Comparison of ENCODE assay signal across 8 cellular contexts in genomic region chrX:139930923-139931645, GRCh38. TPM values are rescaled to one million over a fixed set of nuclear protein-coding genes. Genes with fewer than 3 reads are reported as not detected.
DNase-seq lines count a peak whose midpoint lies in the region; ATAC-seq, FAIRE-seq and TF ChIP-seq lines count a peak whose summit lies in the region.

No MANE protein-coding gene starts in this region.

- intact Hi-C loops in activated CD4-positive, alpha-beta T cell treated with anti-CD3 and anti-CD28 coated beads, Interleukin-2, amount 10 ng/mL, durations not matched to agents 24 days and 14 days (cut with micrococcal nuclease): loop anchor here (5.0 kb wide), 2 partner anchors 39 to 99 kb away; no protein-coding TSS in a partner anchor

- H3K9me3 ChIP-seq in HUES6 (ENCODE audit: control insufficient read depth, insufficient read depth, low read depth, low read length): no peaks in the 10 kb centered on the region
- H3K9me3 ChIP-seq in endodermal cell (ENCODE audit: control insufficient read depth, low read length): no peaks in the 10 kb centered on the region
- no peaks in the 10 kb centered on the region for H3K9me3 ChIP-seq in muscle layer of duodenum (ENCODE audit: control insufficient read depth in 1 of 2, low read length in 2 of 2)

- H3K27me3 ChIP-seq in HUES6 (ENCODE audit: control insufficient read depth, insufficient read depth, low read length) (no peaks in the 10 kb centered on the region), endodermal cell (ENCODE audit: control insufficient read depth, insufficient read depth, low read length, poor library complexity, severe bottlenecking) (no peaks in the 10 kb centered on the region), muscle layer of duodenum (ENCODE audit: low read depth, low read length) (no peaks in the 10 kb centered on the region)

- H3K36me3 Mint-ChIP-seq in activated CD4-positive, alpha-beta T cell treated with anti-CD3 and anti-CD28 coated beads, Interleukin-2, amount 10 ng/mL, durations not matched to agents 24 days and 14 days (ENCODE audit: low read depth): peaks cover 2% of the 10 kb centered on the region
- H3K36me3 Mint-ChIP-seq in endodermal cell (ENCODE audit: low read depth): peaks cover 8% of the 10 kb centered on the region

- ATAC-seq in GM21381 (IDR thresholded peaks at IDR 0.05; ENCODE audit: unreplicated experiment): no peak

- peak; percentile 23 for DNase-seq in COLO668 (lab: John Stamatoyannopoulos, UW; ENCODE audit: unreplicated experiment)
- DNase-seq in activated CD4-positive, alpha-beta T cell treated with anti-CD3 and anti-CD28 coated beads, Interleukin-2, amount 10 ng/mL, durations not matched to agents 24 days and 14 days: peak; percentile 70
- peak; percentile 62 for DNase-seq in endodermal cell
- peak; percentile 4 for DNase-seq in urothelium cell line (ENCODE audit: low spot score)
- DNase-seq in NCI-H1436 (lab: John Stamatoyannopoulos, UW): no peak

- no peak for FAIRE-seq in urothelium cell line (lab: Jason Lieb, UNC)

- no peaks in the 10 kb centered on the region for H3K9me3 Mint-ChIP-seq in activated CD4-positive, alpha-beta T cell treated with anti-CD3 and anti-CD28 coated beads, Interleukin-2, amount 10 ng/mL, durations not matched to agents 24 days and 14 days
- H3K9me3 Mint-ChIP-seq in endodermal cell: no peaks in the 10 kb centered on the region

- no peak for TF ChIP-seq CTCF in endodermal cell (conservative IDR thresholded peaks at IDR 0.05)

- H3K27ac Mint-ChIP-seq in activated CD4-positive, alpha-beta T cell treated with anti-CD3 and anti-CD28 coated beads, Interleukin-2, amount 10 ng/mL, durations not matched to agents 24 days and 14 days: peak overlapping the region; percentile 75
- peak overlapping the region; percentile 35 for H3K27ac Mint-ChIP-seq in endodermal cell

- H3K4me3 ChIP-seq in HUES6 (ENCODE audit: low read depth, low read length) (peak overlapping the region; percentile 87), endodermal cell (ENCODE audit: low read length) (peak overlapping the region; percentile 79), muscle layer of duodenum (ENCODE audit: low read depth in 1 of 2, low read length in 2 of 2) (peak overlapping the region; percentile 70 to 71)

- peaks cover 32% of the 10 kb centered on the region for H3K4me1 ChIP-seq in HUES6 (ENCODE audit: control insufficient read depth, insufficient read depth, low read length)
- peaks cover 4% of the 10 kb centered on the region for H3K4me1 ChIP-seq in endodermal cell (ENCODE audit: control insufficient read depth, insufficient read depth, low read length)
- peaks cover 0 to 7% of the 10 kb centered on the region in 2 donors for H3K4me1 ChIP-seq in muscle layer of duodenum (ENCODE audit: control insufficient read depth in 1 of 2, insufficient read depth in 2 of 2, low read length in 2 of 2)

- peaks cover 17% of the 10 kb centered on the region for H3K4me1 Mint-ChIP-seq in activated CD4-positive, alpha-beta T cell treated with anti-CD3 and anti-CD28 coated beads, Interleukin-2, amount 10 ng/mL, durations not matched to agents 24 days and 14 days
- peaks cover 21% of the 10 kb centered on the region for H3K4me1 Mint-ChIP-seq in endodermal cell

- no peaks in the 10 kb centered on the region for H3K27me3 Mint-ChIP-seq in activated CD4-positive, alpha-beta T cell treated with anti-CD3 and anti-CD28 coated beads, Interleukin-2, amount 10 ng/mL, durations not matched to agents 24 days and 14 days
- H3K27me3 Mint-ChIP-seq in endodermal cell (ENCODE audit: insufficient read depth): no peaks in the 10 kb centered on the region

- H3K4me3 Mint-ChIP-seq in activated CD4-positive, alpha-beta T cell treated with anti-CD3 and anti-CD28 coated beads, Interleukin-2, amount 10 ng/mL, durations not matched to agents 24 days and 14 days: peak overlapping the region; percentile 78
- peak overlapping the region; percentile 84 for H3K4me3 Mint-ChIP-seq in endodermal cell

- H3K36me3 ChIP-seq in HUES6 (ENCODE audit: control insufficient read depth, insufficient read depth, low read length): no peaks in the 10 kb centered on the region
- H3K36me3 ChIP-seq in endodermal cell (ENCODE audit: control insufficient read depth, insufficient read depth, low read length): no peaks in the 10 kb centered on the region
- H3K36me3 ChIP-seq in muscle layer of duodenum (ENCODE audit: control insufficient read depth in 1 of 2, insufficient read depth in 2 of 2, low read length in 2 of 2): no peaks in the 10 kb centered on the region

- H3K9ac ChIP-seq in HUES6 (ENCODE audit: low read length): peak overlapping the region; percentile 67
- H3K9ac ChIP-seq in endodermal cell (ENCODE audit: extremely low read depth, low read length, poor library complexity, severe bottlenecking): peak overlapping the region; percentile 49

- WGBS in endodermal cell (ENCODE audit: insufficient coverage in 1 of 2, insufficient read length in 1 of 2), 2 experiments: 3% methylated on average over 27 of the region's 27 CpGs; no CpG with 5 or more reads in 1 of the 2 experiments

- H3K27ac ChIP-seq in HUES6 (ENCODE audit: low read depth, low read length) (peak overlapping the region; percentile 47; the same call in 1 of the 2 replicates), endodermal cell (ENCODE audit: low read depth, low read length) (no peak overlapping the region), muscle layer of duodenum (ENCODE audit: low read length) (no peak overlapping the region)

RNA-seq across cellular contexts. Expression of gene ATP11C, which starts 1.8 kb away (rescaled TPM):
- 20.0 and 21.8 TPM in 2 replicates for total RNA-seq in activated CD4-positive, alpha-beta T cell treated with anti-CD3 and anti-CD28 coated beads, Interleukin-2, amount 10 ng/mL, durations not matched to agents 24 days and 14 days
- total RNA-seq in endodermal cell: 100 to 1,000 TPM in 1 of 2 donors, 10 to 100 TPM in 1; 62.9 to 114 TPM
- polyA plus RNA-seq in endodermal cell (2013, experiment 1 of 2): 23.5 TPM
- polyA plus RNA-seq in endodermal cell (2013, experiment 2 of 2): 21.6 TPM

RNA-seq across cellular contexts. Expression of gene CXorf66, which starts 34.2 kb away (rescaled TPM):
- not detected in 2 replicates for total RNA-seq in activated CD4-positive, alpha-beta T cell treated with anti-CD3 and anti-CD28 coated beads, Interleukin-2, amount 10 ng/mL, durations not matched to agents 24 days and 14 days
- total RNA-seq in endodermal cell: not detected
- not detected for polyA plus RNA-seq in endodermal cell (2013, experiment 1 of 2)
- not detected for polyA plus RNA-seq in endodermal cell (2013, experiment 2 of 2)
